Comparison of ENCODE assay signal across 25 cellular contexts in genomic region chr4:30875659-30876269, GRCh38.
DNase-seq lines count a peak whose midpoint lies in the region; ATAC-seq, FAIRE-seq and TF ChIP-seq lines count a peak whose summit lies in the region.
"Had no signal": no experiment of that assay in that cellular context is flagged by ENCODE, and none has a peak within 500 bp of the region (broad histone marks: within the 10 kb centered on the region; RNA-seq: fewer than 3 reads in every experiment).

No MANE protein-coding gene starts in this region.

- H3K4me2 ChIP-seq in HepG2 (ENCODE audit: low read depth, low read length): no peak overlapping the region

- no peaks in the 10 kb centered on the region for H3K79me2 ChIP-seq in HepG2 (ENCODE audit: insufficient read depth, low read length)

- in situ Hi-C loops in HepG2 (cut with HindIII; ENCODE audit: extremely low pct_ligation_motif_present, low pct_unique_long_range_greater_than_20kb): no loop called here

- TF ChIP-seq EP300 in HepG2 (IDR thresholded peaks at IDR 0.05; ENCODE audit: low read depth in 2 of 2, low read length in 2 of 2) (no peak), HepG2 (CRISPR knock-in tag; IDR thresholded peaks at IDR 0.05; ENCODE audit: borderline replicate concordance) (no peak)

- WGBS in HepG2 (ENCODE audit: low lambda C conversion rate): 2% methylated on average over 3 of the region's 3 CpGs
- 29% methylated on average over 3 of the region's 3 CpGs for WGBS in right lobe of liver (ENCODE audit: insufficient coverage, low coverage, low lambda C conversion rate, missing lambda C conversion rate)

- CTCF ChIA-PET in HepG2 (lab: Yijun Ruan, JAX; ENCODE audit: low intra/inter-chr PET ratio, low total read pairs): no interaction called here

- no peak for TF ChIP-seq CTCF in HepG2 (CRISPR knock-in tag; IDR thresholded peaks at IDR 0.05)
- no peak for TF ChIP-seq CTCF in right lobe of liver (IDR thresholded peaks at IDR 0.05)

- H3K27me3 ChIP-seq in HepG2 (ENCODE audit: control insufficient read depth in 1 of 2, insufficient read depth in 2 of 2, low read length in 2 of 2) (no peaks in the 10 kb centered on the region), right lobe of liver (no peaks in the 10 kb centered on the region)
- H3K27me3 ChIP-seq: BE2C, spleen, tibial artery had no signal

- H3K36me3 ChIP-seq in HepG2 (replicated peaks in 1 of 2; ENCODE audit: control insufficient read depth in 1 of 2, insufficient read depth in 2 of 2, low read length in 2 of 2): no peaks in the 10 kb centered on the region
- no peaks in the 10 kb centered on the region for H3K36me3 ChIP-seq in right lobe of liver
- H3K36me3 ChIP-seq: BE2C, spleen, tibial artery, WERI-Rb-1 had no signal

- no peak overlapping the region for H3K9ac ChIP-seq in HepG2 (ENCODE audit: insufficient read depth, low read depth, low read length)

- no peak for TF ChIP-seq POLR2A in HepG2 (IDR thresholded peaks at IDR 0.05; ENCODE audit: insufficient read depth in 1 of 2, low read depth in 2 of 2, low read length in 2 of 2)
- no peak for TF ChIP-seq POLR2A in right lobe of liver (IDR thresholded peaks at IDR 0.05)

- no peaks in the 10 kb centered on the region for H3K4me1 ChIP-seq in HepG2 (ENCODE audit: insufficient read depth, low read length)
- H3K4me1 ChIP-seq in right lobe of liver: no peaks in the 10 kb centered on the region
- H3K4me1 ChIP-seq: BE2C, spleen had no signal

- FAIRE-seq in HepG2 (lab: Jason Lieb, UNC) (no peak), endometrium (lab: Jason Lieb, UNC) (peak; percentile 67)
- FAIRE-seq: GM12891, HTR-8/SVneo had no signal

- POLR2A ChIA-PET in HepG2 (lab: Yijun Ruan, JAX): no interaction called here

- DNase-seq in HepG2 (ENCODE audit: low spot score) (no peak), right lobe of liver (no peak), left kidney (ENCODE audit: low read depth, low spot score) (peak; percentile 31), head of caudate nucleus (no peak)
- no peak for DNase-seq in activated naive CD4-positive, alpha-beta T cell treated with anti-CD3 and anti-CD28 coated beads, Interleukin-2, amount 50 U/mL, for 16 hours
- DNase-seq: activated naive CD8-positive, alpha-beta T cell treated with anti-CD3 and anti-CD28 coated beads, Interleukin-2, amount 10 ng/mL, durations not matched to agents 7 days and 5 days; BE2C; DND-41; endodermal cell; hippocampal formation; islet precursor cell; NCI-H1105; NCI-H2081 treated with DMSO at 0.1 percent for 48 hours; NCI-H446; nucleus accumbens; spleen; stimulated activated CD4-positive, alpha-beta T cell treated with anti-CD3 and anti-CD28 coated beads, Interleukin-4, amount 100 ng/mL, for 4 hours; tibial artery; WERI-Rb-1 had no signal

- ATAC-seq in HepG2 (no peak), right lobe of liver (no peak), GM21576 (IDR thresholded peaks at IDR 0.05; ENCODE audit: unreplicated experiment) (no peak), HG03442 (IDR thresholded peaks at IDR 0.05; ENCODE audit: unreplicated experiment) (no peak)

- no peaks in the 10 kb centered on the region for H3K9me3 ChIP-seq in HepG2 (ENCODE audit: low read length)
- no peaks in the 10 kb centered on the region for H3K9me3 ChIP-seq in right lobe of liver
- H3K9me3 ChIP-seq: BE2C, spleen, tibial artery had no signal

- intact Hi-C loops in HepG2 (cut with micrococcal nuclease; ENCODE audit: unreplicated experiment): no loop called here
- intact Hi-C loops in right lobe of liver (cut with DNase I): no loop called here
- intact Hi-C loops in head of caudate nucleus (cut with DNase I): no loop called here

- H4K20me1 ChIP-seq in HepG2 (ENCODE audit: insufficient read depth, low read length): no peaks in the 10 kb centered on the region

- no peak overlapping the region for H3K27ac ChIP-seq in HepG2 (ENCODE audit: extremely low read length, insufficient read depth, low read length)
- H3K27ac ChIP-seq in right lobe of liver: no peak overlapping the region
- H3K27ac ChIP-seq: coronary artery, spleen, tibial artery, WERI-Rb-1 had no signal

- BruUV-seq in HepG2 (replicated peaks; lab: Mats Ljungman, UMichigan): no TSS peak

- no peak overlapping the region for H2AFZ ChIP-seq in HepG2 (ENCODE audit: low read length)

- H3K4me3 ChIP-seq in HepG2 (replicated peaks in 1 of 3; ENCODE audit: insufficient read depth in 1 of 3, low read depth in 2 of 3, low read length in 3 of 3) (no peak overlapping the region), right lobe of liver (no peak overlapping the region)
- H3K4me3 ChIP-seq: coronary artery, spleen, tibial artery had no signal

- no peak for TF ChIP-seq RAD21 in HepG2 (CRISPR knock-in tag; IDR thresholded peaks at IDR 0.05)

TF ChIP-seq in HepG2, 621 proteins besides CTCF, POLR2A, EP300 and RAD21:
- TF ChIP-seq MNT (IDR thresholded peaks at IDR 0.05): no peak
- TF ChIP-seq MAFF (IDR thresholded peaks at IDR 0.05; ENCODE audit: low read depth, low read length): peak; percentile 67
- peak; percentile 63 to 83 for TF ChIP-seq MAFK (conservative IDR thresholded peaks at IDR 0.05 in 1 of 2, IDR thresholded peaks at IDR 0.05 in 1 of 2; ENCODE audit: low read length in 2 of 2)
- no peak for TF ChIP-seq ZNF607 (CRISPR knock-in tag; IDR thresholded peaks at IDR 0.05; ENCODE audit: borderline replicate concordance)
